Comparison of ENCODE assay signal across 2 cellular contexts in the genomic region with DNA sequence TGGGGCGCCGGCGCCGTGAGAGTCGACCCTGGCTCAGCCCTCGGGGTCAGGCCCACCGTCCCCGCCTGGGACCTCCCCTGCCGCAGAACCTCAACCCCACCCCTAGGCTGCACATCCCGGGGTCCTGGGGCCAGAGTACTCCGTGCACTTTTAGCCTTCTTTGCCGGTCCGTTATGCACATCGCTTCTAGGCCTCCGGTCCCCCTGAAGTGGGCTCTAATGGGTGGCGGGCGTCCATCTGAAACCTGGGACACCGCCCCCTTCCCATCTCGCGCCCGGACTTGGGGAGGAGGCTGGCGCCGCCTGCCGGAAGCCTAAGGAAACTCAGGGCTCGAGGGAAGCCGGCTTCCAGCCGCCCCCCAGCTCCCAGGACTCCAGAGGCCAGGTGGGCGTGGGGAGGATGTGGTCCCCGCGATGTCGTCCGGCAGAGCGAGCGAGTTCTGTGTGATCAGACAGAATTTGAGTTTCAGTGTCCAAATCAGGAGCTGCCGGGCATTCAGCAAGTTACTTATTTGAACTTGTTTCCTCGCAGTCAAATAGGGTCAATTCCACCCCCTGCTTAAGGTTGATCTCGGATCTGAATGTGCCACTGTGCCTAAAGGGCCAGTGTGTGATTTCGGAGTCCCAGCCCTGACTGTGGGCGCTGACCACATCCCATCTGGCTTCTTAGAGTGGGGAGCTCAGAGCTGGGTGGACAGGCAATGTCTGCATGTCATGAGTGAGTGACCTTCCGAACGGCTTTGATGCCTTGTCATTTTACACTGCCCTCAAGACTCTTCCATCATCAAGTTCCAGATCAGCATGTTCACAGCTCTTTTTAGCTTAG.
TF ChIP-seq lines count a peak whose summit lies in the region.

No MANE protein-coding gene starts in this region.

TF ChIP-seq in HEK293, 187 proteins besides CTCF, POLR2A, EP300 and RAD21 (continued from another document):
- TF ChIP-seq, protein P1, sequence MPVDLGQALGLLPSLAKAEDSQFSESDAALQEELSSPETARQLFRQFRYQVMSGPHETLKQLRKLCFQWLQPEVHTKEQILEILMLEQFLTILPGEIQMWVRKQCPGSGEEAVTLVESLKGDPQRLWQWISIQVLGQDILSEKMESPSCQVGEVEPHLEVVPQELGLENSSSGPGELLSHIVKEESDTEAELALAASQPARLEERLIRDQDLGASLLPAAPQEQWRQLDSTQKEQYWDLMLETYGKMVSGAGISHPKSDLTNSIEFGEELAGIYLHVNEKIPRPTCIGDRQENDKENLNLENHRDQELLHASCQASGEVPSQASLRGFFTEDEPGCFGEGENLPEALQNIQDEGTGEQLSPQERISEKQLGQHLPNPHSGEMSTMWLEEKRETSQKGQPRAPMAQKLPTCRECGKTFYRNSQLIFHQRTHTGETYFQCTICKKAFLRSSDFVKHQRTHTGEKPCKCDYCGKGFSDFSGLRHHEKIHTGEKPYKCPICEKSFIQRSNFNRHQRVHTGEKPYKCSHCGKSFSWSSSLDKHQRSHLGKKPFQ (tag by site-specific recombination; IDR thresholded peaks at IDR 0.05): no peak
- TF ChIP-seq KLF1 (tag by site-specific recombination; IDR thresholded peaks at IDR 0.05) (peak; percentile 81), ZFP69B (tag by site-specific recombination; IDR thresholded peaks at IDR 0.05) (0 out of 2 replicates have a peak, but pooled peaks have one; percentile 12)
- TF ChIP-seq, protein P2, sequence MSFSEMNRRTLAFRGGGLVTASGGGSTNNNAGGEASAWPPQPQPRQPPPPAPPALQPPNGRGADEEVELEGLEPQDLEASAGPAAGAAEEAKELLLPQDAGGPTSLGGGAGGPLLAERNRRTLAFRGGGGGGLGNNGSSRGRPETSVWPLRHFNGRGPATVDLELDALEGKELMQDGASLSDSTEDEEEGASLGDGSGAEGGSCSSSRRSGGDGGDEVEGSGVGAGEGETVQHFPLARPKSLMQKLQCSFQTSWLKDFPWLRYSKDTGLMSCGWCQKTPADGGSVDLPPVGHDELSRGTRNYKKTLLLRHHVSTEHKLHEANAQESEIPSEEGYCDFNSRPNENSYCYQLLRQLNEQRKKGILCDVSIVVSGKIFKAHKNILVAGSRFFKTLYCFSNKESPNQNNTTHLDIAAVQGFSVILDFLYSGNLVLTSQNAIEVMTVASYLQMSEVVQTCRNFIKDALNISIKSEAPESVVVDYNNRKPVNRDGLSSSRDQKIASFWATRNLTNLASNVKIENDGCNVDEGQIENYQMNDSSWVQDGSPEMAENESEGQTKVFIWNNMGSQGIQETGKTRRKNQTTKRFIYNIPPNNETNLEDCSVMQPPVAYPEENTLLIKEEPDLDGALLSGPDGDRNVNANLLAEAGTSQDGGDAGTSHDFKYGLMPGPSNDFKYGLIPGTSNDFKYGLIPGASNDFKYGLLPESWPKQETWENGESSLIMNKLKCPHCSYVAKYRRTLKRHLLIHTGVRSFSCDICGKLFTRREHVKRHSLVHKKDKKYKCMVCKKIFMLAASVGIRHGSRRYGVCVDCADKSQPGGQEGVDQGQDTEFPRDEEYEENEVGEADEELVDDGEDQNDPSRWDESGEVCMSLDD (tag by site-specific recombination; IDR thresholded peaks at IDR 0.05): peak; percentile 81
- TF ChIP-seq, protein P3, sequence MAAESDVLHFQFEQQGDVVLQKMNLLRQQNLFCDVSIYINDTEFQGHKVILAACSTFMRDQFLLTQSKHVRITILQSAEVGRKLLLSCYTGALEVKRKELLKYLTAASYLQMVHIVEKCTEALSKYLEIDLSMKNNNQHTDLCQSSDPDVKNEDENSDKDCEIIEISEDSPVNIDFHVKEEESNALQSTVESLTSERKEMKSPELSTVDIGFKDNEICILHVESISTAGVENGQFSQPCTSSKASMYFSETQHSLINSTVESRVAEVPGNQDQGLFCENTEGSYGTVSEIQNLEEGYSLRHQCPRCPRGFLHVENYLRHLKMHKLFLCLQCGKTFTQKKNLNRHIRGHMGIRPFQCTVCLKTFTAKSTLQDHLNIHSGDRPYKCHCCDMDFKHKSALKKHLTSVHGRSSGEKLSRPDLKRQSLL (tag by site-specific recombination; IDR thresholded peaks at IDR 0.05): no peak

TF ChIP-seq in HepG2, 621 proteins besides CTCF, POLR2A, EP300 and RAD21 (continued from another document and continues in another):
- TF ChIP-seq, protein P4, sequence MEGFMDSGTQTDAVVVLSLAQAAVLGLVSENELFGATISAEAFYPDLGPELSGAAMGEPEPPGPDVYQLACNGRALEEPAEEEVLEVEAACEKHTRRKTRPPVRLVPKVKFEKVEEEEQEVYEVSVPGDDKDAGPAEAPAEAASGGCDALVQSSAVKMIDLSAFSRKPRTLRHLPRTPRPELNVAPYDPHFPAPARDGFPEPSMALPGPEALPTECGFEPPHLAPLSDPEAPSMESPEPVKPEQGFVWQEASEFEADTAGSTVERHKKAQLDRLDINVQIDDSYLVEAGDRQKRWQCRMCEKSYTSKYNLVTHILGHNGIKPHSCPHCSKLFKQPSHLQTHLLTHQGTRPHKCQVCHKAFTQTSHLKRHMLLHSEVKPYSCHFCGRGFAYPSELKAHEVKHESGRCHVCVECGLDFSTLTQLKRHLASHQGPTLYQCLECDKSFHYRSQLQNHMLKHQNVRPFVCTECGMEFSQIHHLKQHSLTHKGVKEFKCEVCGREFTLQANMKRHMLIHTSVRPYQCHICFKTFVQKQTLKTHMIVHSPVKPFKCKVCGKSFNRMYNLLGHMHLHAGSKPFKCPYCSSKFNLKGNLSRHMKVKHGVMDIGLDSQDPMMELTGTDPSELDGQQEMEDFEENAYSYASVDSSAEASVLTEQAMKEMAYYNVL (CRISPR knock-in tag; IDR thresholded peaks at IDR 0.05; ENCODE audit: borderline replicate concordance): no peak
- TF ChIP-seq, protein P5, sequence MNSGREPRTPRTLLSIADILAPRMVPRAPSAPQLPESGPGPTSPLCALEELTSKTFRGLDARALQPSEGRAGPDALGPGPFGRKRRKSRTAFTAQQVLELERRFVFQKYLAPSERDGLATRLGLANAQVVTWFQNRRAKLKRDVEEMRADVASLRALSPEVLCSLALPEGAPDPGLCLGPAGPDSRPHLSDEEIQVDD (CRISPR knock-in tag; IDR thresholded peaks at IDR 0.05; ENCODE audit: borderline replicate concordance): no peak
- peak; percentile 76 for TF ChIP-seq HIVEP1 (CRISPR knock-in tag; IDR thresholded peaks at IDR 0.05)
- TF ChIP-seq MIXL1 (CRISPR knock-in tag; IDR thresholded peaks at IDR 0.05): no peak
- TF ChIP-seq, protein P6, sequence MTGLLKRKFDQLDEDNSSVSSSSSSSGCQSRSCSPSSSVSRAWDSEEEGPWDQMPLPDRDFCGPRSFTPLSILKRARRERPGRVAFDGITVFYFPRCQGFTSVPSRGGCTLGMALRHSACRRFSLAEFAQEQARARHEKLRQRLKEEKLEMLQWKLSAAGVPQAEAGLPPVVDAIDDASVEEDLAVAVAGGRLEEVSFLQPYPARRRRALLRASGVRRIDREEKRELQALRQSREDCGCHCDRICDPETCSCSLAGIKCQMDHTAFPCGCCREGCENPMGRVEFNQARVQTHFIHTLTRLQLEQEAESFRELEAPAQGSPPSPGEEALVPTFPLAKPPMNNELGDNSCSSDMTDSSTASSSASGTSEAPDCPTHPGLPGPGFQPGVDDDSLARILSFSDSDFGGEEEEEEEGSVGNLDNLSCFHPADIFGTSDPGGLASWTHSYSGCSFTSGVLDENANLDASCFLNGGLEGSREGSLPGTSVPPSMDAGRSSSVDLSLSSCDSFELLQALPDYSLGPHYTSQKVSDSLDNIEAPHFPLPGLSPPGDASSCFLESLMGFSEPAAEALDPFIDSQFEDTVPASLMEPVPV (CRISPR knock-in tag; IDR thresholded peaks at IDR 0.05): no peak; the same call in 1 of the 2 replicates
- TF ChIP-seq, protein P7, sequence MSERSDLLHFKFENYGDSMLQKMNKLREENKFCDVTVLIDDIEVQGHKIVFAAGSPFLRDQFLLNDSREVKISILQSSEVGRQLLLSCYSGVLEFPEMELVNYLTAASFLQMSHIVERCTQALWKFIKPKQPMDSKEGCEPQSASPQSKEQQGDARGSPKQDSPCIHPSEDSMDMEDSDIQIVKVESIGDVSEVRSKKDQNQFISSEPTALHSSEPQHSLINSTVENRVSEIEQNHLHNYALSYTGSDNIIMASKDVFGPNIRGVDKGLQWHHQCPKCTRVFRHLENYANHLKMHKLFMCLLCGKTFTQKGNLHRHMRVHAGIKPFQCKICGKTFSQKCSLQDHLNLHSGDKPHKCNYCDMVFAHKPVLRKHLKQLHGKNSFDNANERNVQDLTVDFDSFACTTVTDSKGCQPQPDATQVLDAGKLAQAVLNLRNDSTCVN (CRISPR knock-in tag; IDR thresholded peaks at IDR 0.05; ENCODE audit: borderline replicate concordance): no peak; the same call in 1 of the 2 replicates
- TF ChIP-seq, protein P8, sequence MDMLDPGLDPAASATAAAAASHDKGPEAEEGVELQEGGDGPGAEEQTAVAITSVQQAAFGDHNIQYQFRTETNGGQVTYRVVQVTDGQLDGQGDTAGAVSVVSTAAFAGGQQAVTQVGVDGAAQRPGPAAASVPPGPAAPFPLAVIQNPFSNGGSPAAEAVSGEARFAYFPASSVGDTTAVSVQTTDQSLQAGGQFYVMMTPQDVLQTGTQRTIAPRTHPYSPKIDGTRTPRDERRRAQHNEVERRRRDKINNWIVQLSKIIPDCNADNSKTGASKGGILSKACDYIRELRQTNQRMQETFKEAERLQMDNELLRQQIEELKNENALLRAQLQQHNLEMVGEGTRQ (IDR thresholded peaks at IDR 0.05; ENCODE audit: low read depth, low read length): no peak
- TF ChIP-seq, protein P8 (CRISPR knock-in tag; IDR thresholded peaks at IDR 0.05; ENCODE audit: borderline replicate concordance): no peak; the same call in 1 of the 2 replicates
- TF ChIP-seq XBP1 (CRISPR knock-in tag; IDR thresholded peaks at IDR 0.05): no peak
- TF ChIP-seq ZNF746 (CRISPR knock-in tag; IDR thresholded peaks at IDR 0.05): no peak
- TF ChIP-seq HNRNPLL (IDR thresholded peaks at IDR 0.05; ENCODE audit: low read depth, low read length, poor library complexity, severe bottlenecking): peak; percentile 57
- TF ChIP-seq, protein P9, sequence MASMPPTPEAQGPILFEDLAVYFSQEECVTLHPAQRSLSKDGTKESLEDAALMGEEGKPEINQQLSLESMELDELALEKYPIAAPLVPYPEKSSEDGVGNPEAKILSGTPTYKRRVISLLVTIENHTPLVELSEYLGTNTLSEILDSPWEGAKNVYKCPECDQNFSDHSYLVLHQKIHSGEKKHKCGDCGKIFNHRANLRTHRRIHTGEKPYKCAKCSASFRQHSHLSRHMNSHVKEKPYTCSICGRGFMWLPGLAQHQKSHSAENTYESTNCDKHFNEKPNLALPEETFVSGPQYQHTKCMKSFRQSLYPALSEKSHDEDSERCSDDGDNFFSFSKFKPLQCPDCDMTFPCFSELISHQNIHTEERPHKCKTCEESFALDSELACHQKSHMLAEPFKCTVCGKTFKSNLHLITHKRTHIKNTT (CRISPR knock-in tag; IDR thresholded peaks at IDR 0.05): no peak
- TF ChIP-seq EED (CRISPR knock-in tag; IDR thresholded peaks at IDR 0.05): 0 out of 2 replicates have a peak, but pooled peaks have one; percentile 25
- TF ChIP-seq ZFP1 (CRISPR knock-in tag; IDR thresholded peaks at IDR 0.05): no peak
- no peak for TF ChIP-seq ZNF337 (CRISPR knock-in tag; IDR thresholded peaks at IDR 0.05; ENCODE audit: borderline replicate concordance, low read depth)
- TF ChIP-seq NBN (conservative IDR thresholded peaks at IDR 0.05): no peak
- TF ChIP-seq ZNF780A (CRISPR knock-in tag; IDR thresholded peaks at IDR 0.05): no peak
- peak; percentile 58 for TF ChIP-seq ZBTB7B (CRISPR knock-in tag; IDR thresholded peaks at IDR 0.05)
- peak; percentile 50 for TF ChIP-seq STAG1 (CRISPR knock-in tag; IDR thresholded peaks at IDR 0.05)
- TF ChIP-seq, protein P10, sequence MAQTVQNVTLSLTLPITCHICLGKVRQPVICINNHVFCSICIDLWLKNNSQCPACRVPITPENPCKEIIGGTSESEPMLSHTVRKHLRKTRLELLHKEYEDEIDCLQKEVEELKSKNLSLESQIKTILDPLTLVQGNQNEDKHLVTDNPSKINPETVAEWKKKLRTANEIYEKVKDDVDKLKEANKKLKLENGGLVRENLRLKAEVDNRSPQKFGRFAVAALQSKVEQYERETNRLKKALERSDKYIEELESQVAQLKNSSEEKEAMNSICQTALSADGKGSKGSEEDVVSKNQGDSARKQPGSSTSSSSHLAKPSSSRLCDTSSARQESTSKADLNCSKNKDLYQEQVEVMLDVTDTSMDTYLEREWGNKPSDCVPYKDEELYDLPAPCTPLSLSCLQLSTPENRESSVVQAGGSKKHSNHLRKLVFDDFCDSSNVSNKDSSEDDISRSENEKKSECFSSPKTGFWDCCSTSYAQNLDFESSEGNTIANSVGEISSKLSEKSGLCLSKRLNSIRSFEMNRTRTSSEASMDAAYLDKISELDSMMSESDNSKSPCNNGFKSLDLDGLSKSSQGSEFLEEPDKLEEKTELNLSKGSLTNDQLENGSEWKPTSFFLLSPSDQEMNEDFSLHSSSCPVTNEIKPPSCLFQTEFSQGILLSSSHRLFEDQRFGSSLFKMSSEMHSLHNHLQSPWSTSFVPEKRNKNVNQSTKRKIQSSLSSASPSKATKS (CRISPR knock-in tag; IDR thresholded peaks at IDR 0.05): no peak
- TF ChIP-seq, protein P11, sequence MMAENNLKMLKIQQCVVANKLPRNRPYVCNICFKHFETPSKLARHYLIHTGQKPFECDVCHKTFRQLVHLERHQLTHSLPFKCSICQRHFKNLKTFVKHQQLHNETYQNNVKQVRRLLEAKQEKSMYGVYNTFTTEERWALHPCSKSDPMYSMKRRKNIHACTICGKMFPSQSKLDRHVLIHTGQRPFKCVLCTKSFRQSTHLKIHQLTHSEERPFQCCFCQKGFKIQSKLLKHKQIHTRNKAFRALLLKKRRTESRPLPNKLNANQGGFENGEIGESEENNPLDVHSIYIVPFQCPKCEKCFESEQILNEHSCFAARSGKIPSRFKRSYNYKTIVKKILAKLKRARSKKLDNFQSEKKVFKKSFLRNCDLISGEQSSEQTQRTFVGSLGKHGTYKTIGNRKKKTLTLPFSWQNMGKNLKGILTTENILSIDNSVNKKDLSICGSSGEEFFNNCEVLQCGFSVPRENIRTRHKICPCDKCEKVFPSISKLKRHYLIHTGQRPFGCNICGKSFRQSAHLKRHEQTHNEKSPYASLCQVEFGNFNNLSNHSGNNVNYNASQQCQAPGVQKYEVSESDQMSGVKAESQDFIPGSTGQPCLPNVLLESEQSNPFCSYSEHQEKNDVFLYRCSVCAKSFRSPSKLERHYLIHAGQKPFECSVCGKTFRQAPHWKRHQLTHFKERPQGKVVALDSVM (CRISPR knock-in tag; IDR thresholded peaks at IDR 0.05): no peak
- no peak for TF ChIP-seq IRX3 (CRISPR knock-in tag; IDR thresholded peaks at IDR 0.05; ENCODE audit: borderline replicate concordance, low read depth)
- no peak for TF ChIP-seq CEBPG (CRISPR knock-in tag; IDR thresholded peaks at IDR 0.05)
- peak; percentile 57; the same call in 1 of the 2 replicates for TF ChIP-seq ZNF709 (CRISPR knock-in tag; IDR thresholded peaks at IDR 0.05)
